9 cellular contexts compared by ENCODE assay signal in genomic region chr7:44325811-44326241, GRCh38. TPM values are rescaled to one million over a fixed set of nuclear protein-coding genes. Genes with fewer than 3 reads are reported as not detected.
A peak's percentile ranks its signal among the peaks of the same experiment; 100 is the strongest.
DNase-seq lines count a peak whose midpoint lies in the region; ATAC-seq and TF ChIP-seq lines count a peak whose summit lies in the region.
"Had no signal": no experiment of that assay in that cellular context is flagged by ENCODE, and none has a peak within 500 bp of the region (broad histone marks: within the 10 kb centered on the region; RNA-seq: fewer than 3 reads in every experiment).

No MANE protein-coding gene starts in this region.

- H3K9me3 ChIP-seq in GM23248 (ENCODE audit: low read depth) (no peaks in the 10 kb centered on the region), parathyroid adenoma (ENCODE audit: control insufficient read depth, low read length) (no peaks in the 10 kb centered on the region), Karpas-422 (ENCODE audit: low read length) (no peaks in the 10 kb centered on the region)

- no peaks in the 10 kb centered on the region for H3K4me1 ChIP-seq in GM23248 (ENCODE audit: insufficient read depth)
- peaks cover 21% of the 10 kb centered on the region for H3K4me1 ChIP-seq in parathyroid adenoma
- no peaks in the 10 kb centered on the region for H3K4me1 ChIP-seq in Karpas-422 (ENCODE audit: low read length)

- H3K4me3 ChIP-seq in GM23248 = no peak overlapping the region
- H3K4me3 ChIP-seq in parathyroid adenoma (ENCODE audit: low read depth, low read length) = no peak overlapping the region
- no peak overlapping the region for H3K4me3 ChIP-seq in Karpas-422 (ENCODE audit: low read length)

- ATAC-seq in GM19395 (IDR thresholded peaks at IDR 0.05; ENCODE audit: unreplicated experiment) = no peak
- ATAC-seq in HG03135 (IDR thresholded peaks at IDR 0.05; ENCODE audit: unreplicated experiment) = no peak
- no peak for ATAC-seq in GM21381 (IDR thresholded peaks at IDR 0.05; ENCODE audit: unreplicated experiment)
- ATAC-seq: sciatic nerve had no signal

- H2AFZ ChIP-seq in GM23248 (no peak overlapping the region), parathyroid adenoma (no peak overlapping the region), Karpas-422 (ENCODE audit: low read length) (no peak overlapping the region)

- H3F3A ChIP-seq in GM23248 (ENCODE audit: insufficient read depth) = no peaks in the 10 kb centered on the region

- no peaks in the 10 kb centered on the region for H3K36me3 Mint-ChIP-seq in dendritic cell treated with granulocyte-macrophage colony-stimulating factor and Interleukin-4, amounts not matched to agents 40 ng/mL and 50 ng/mL, for 4 days (ENCODE audit: low read depth)

- no peaks in the 10 kb centered on the region for H3K36me3 ChIP-seq in GM23248 (ENCODE audit: low read depth)
- H3K36me3 ChIP-seq in parathyroid adenoma (ENCODE audit: control insufficient read depth, insufficient read depth, low read length) = no peaks in the 10 kb centered on the region
- H3K36me3 ChIP-seq in Karpas-422 (ENCODE audit: insufficient read depth, low read length) = no peaks in the 10 kb centered on the region

- H3K4me1 Mint-ChIP-seq in dendritic cell treated with granulocyte-macrophage colony-stimulating factor and Interleukin-4, amounts not matched to agents 40 ng/mL and 50 ng/mL, for 4 days (ENCODE audit: low read depth) = peaks cover 6% of the 10 kb centered on the region

- H3K9me3 Mint-ChIP-seq in dendritic cell treated with granulocyte-macrophage colony-stimulating factor and Interleukin-4, amounts not matched to agents 40 ng/mL and 50 ng/mL, for 4 days = no peaks in the 10 kb centered on the region

- no peaks in the 10 kb centered on the region for H3K9me2 ChIP-seq in GM23248 (ENCODE audit: insufficient read depth)
- H3K9me2 ChIP-seq in Karpas-422 (replicated peaks; ENCODE audit: insufficient read depth, low read length) = no peaks in the 10 kb centered on the region

- H3K27me3 Mint-ChIP-seq in dendritic cell treated with granulocyte-macrophage colony-stimulating factor and Interleukin-4, amounts not matched to agents 40 ng/mL and 50 ng/mL, for 4 days = peaks cover 49% of the 10 kb centered on the region

- H3K27ac ChIP-seq in GM23248 (no peak overlapping the region), parathyroid adenoma (no peak overlapping the region), Karpas-422 (ENCODE audit: low read length) (no peak overlapping the region)

- peak; percentile 28 for DNase-seq in GM23248
- peak; percentile 27 for DNase-seq in NCI-H345 (lab: John Stamatoyannopoulos, UW)
- DNase-seq in Karpas-422 = no peak

- H3K9ac ChIP-seq in GM23248 (no peak overlapping the region), parathyroid adenoma (no peak overlapping the region), Karpas-422 (ENCODE audit: low read length) (no peak overlapping the region)

- H3K4me2 ChIP-seq in GM23248 (ENCODE audit: unreplicated experiment) (no peak overlapping the region), parathyroid adenoma (ENCODE audit: low read length) (peak overlapping the region; percentile 56), Karpas-422 (ENCODE audit: low read depth, low read length, poor library complexity, severe bottlenecking) (no peak overlapping the region)

- intact Hi-C loops in dendritic cell treated with granulocyte-macrophage colony-stimulating factor and Interleukin-4, amounts not matched to agents 40 ng/mL and 50 ng/mL, for 4 days (cut with micrococcal nuclease) = no loop called here

- H3K27me3 ChIP-seq in GM23248 (replicated peaks; ENCODE audit: insufficient read depth) (peaks cover 19% of the 10 kb centered on the region), parathyroid adenoma (ENCODE audit: control insufficient read depth, insufficient read depth, low read length) (no peaks in the 10 kb centered on the region), Karpas-422 (ENCODE audit: low read length) (no peaks in the 10 kb centered on the region)

- peak overlapping the region; percentile 25 for H3K4me3 Mint-ChIP-seq in dendritic cell treated with granulocyte-macrophage colony-stimulating factor and Interleukin-4, amounts not matched to agents 40 ng/mL and 50 ng/mL, for 4 days

- 2 to 6% methylated on average over 8 to 23 of the region's 23 CpGs for WGBS in GM23248 (ENCODE audit: low coverage in 1 of 2, low lambda C conversion rate in 2 of 2, missing lambda C conversion rate in 2 of 2), 2 experiments

- no peak overlapping the region for H3K27ac Mint-ChIP-seq in dendritic cell treated with granulocyte-macrophage colony-stimulating factor and Interleukin-4, amounts not matched to agents 40 ng/mL and 50 ng/mL, for 4 days

- H4K20me1 ChIP-seq in GM23248 (ENCODE audit: insufficient read depth) = no peaks in the 10 kb centered on the region
- no peaks in the 10 kb centered on the region for H4K20me1 ChIP-seq in Karpas-422 (ENCODE audit: insufficient read depth, low read depth, low read length)

- no peak for TF ChIP-seq CTCF in parathyroid adenoma (IDR thresholded peaks at IDR 0.05)

- in situ Hi-C loops in GM23248 (cut with MboI) = no loop called here

- H3K79me2 ChIP-seq in GM23248 (ENCODE audit: insufficient read depth) (no peaks in the 10 kb centered on the region), parathyroid adenoma (no peaks in the 10 kb centered on the region), Karpas-422 (ENCODE audit: low read length) (no peaks in the 10 kb centered on the region)

RNA-seq across cellular contexts. Expression of gene CAMK2B, which starts 0.4 kb away (rescaled TPM):
- total RNA-seq in GM23248 (2014; rRNA removed; shearing (Covaris generic)) = 2.5 and 9.1 TPM in 2 replicates
- 0.78 and 0.79 TPM in 2 replicates for polyA plus RNA-seq in GM23248 (2016; fragmentation: Nextera tagmentation; extraction: Ambion mirVana)
- total RNA-seq in Karpas-422 (2014; rRNA removed; shearing (Covaris generic); ENCODE audit: low replicate concordance) = not detected in 2 replicates
